Comparison of ENCODE assay signal across 9 cellular contexts in the genomic region with DNA sequence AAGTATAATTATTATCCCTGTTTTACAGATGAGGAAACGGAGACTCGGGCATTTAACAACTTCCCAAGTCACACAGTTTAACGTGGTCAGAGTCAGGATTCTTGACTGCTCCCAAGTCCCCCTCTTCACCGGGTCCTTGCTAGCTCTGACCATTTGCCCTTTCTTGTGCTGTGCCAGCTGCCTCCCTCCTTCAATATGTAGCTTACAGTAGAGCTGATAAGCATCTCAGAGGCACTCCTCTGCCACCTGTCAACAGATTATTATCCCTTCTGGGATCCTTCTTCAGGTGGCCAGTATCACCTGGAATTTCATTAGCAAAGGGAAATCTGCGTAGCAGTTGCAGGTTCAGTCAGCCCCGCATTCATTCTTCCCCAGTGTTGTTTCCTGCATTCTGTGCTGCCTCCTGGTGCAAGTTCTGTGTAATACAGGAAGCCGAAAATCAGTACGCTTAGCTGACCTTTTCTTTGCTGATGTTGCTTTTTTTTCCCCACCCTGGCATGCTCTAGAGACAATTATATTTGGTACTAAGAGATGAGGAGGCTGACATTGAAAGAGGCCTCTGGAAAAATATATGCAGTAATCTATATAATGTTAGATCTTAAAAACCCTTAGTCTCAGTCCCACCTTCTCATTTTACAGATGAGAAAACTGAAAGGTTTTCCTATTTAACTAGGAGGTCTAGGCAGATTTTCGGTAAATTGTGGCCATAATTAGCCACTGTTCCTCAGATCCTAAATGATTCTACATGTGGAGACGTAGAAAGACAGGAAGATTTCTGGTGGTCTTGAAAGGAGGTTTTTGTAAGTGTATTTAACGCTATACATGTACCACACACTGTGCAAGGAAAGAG. TPM values are rescaled to one million over a fixed set of nuclear protein-coding genes. Genes with fewer than 3 reads are reported as not detected.
DNase-seq lines count a peak whose midpoint lies in the region; ATAC-seq and TF ChIP-seq lines count a peak whose summit lies in the region.
"Had no signal": no experiment of that assay in that cellular context is flagged by ENCODE, and none has a peak within 500 bp of the region (broad histone marks: within the 10 kb centered on the region; RNA-seq: fewer than 3 reads in every experiment).

No MANE protein-coding gene starts in this region.

- H3K27me3 ChIP-seq in CD8-positive, alpha-beta memory T cell (ENCODE audit: insufficient read depth, low read length, poor library complexity, severe bottlenecking): no peaks in the 10 kb centered on the region
- no peaks in the 10 kb centered on the region for H3K27me3 ChIP-seq in mucosa of stomach (ENCODE audit: control insufficient read depth, insufficient read depth, low read length)
- H3K27me3 ChIP-seq: SJSA1 had no signal

- no peaks in the 10 kb centered on the region for H3K9me3 Mint-ChIP-seq in CD8-positive, alpha-beta memory T cell
- H3K9me3 Mint-ChIP-seq in endothelial cell (ENCODE audit: unreplicated experiment) (no peaks in the 10 kb centered on the region), type B pancreatic cell (no peaks in the 10 kb centered on the region)

- H3K4me3 ChIP-seq in CD8-positive, alpha-beta memory T cell (ENCODE audit: low read length): no peak overlapping the region
- no peak overlapping the region for H3K4me3 ChIP-seq in mucosa of stomach (ENCODE audit: low read length)
- H3K4me3 ChIP-seq: SJSA1 had no signal

- TF ChIP-seq CTCF in endothelial cell (IDR thresholded peaks at IDR 0.05; ENCODE audit: unreplicated experiment) (peak; percentile 54), type B pancreatic cell (conservative IDR thresholded peaks at IDR 0.05) (peak; percentile 82)

- H3K27ac Mint-ChIP-seq in CD8-positive, alpha-beta memory T cell: peak overlapping the region in 2 of 8 donors; percentile 56 to 93
- H3K27ac Mint-ChIP-seq in endothelial cell (ENCODE audit: unreplicated experiment) (peak overlapping the region; percentile 1), type B pancreatic cell (no peak overlapping the region)

- no peaks in the 10 kb centered on the region for H3K9me3 ChIP-seq in CD8-positive, alpha-beta memory T cell (ENCODE audit: low read length)
- H3K9me3 ChIP-seq in mucosa of stomach (ENCODE audit: control insufficient read depth, low read length): no peaks in the 10 kb centered on the region
- H3K9me3 ChIP-seq: SJSA1 had no signal

- peaks cover 2 to 5% (median 5%) of the 10 kb centered on the region in 3 donors for H3K4me1 Mint-ChIP-seq in CD8-positive, alpha-beta memory T cell
- H3K4me1 Mint-ChIP-seq in endothelial cell (ENCODE audit: unreplicated experiment) (peaks cover 49% of the 10 kb centered on the region), type B pancreatic cell (ENCODE audit: unreplicated experiment) (peaks cover 6% of the 10 kb centered on the region)

- H3K27ac ChIP-seq in CD8-positive, alpha-beta memory T cell (ENCODE audit: low read depth, low read length): no peak overlapping the region
- H3K27ac ChIP-seq: SJSA1 had no signal

- no peak overlapping the region for H3K4me3 Mint-ChIP-seq in CD8-positive, alpha-beta memory T cell
- no peak overlapping the region for H3K4me3 Mint-ChIP-seq in endothelial cell (ENCODE audit: unreplicated experiment)
- no peak overlapping the region for H3K4me3 Mint-ChIP-seq in type B pancreatic cell

- H3K36me3 Mint-ChIP-seq in CD8-positive, alpha-beta memory T cell: peaks cover 0 to 71% (median 14%) of the 10 kb centered on the region in 3 donors
- H3K36me3 Mint-ChIP-seq in endothelial cell (ENCODE audit: low read depth, unreplicated experiment) (peaks cover 46% of the 10 kb centered on the region), type B pancreatic cell (peaks cover 4% of the 10 kb centered on the region)

- no peaks in the 10 kb centered on the region for H3K4me1 ChIP-seq in CD8-positive, alpha-beta memory T cell (ENCODE audit: insufficient read depth, low read length)
- H3K4me1 ChIP-seq in mucosa of stomach (ENCODE audit: control insufficient read depth, insufficient read depth, low read length): peaks cover 3% of the 10 kb centered on the region
- H3K4me1 ChIP-seq: SJSA1 had no signal

- H3K9ac ChIP-seq in mucosa of stomach (ENCODE audit: low read length): peak overlapping the region; percentile 31

- H3K36me3 ChIP-seq in CD8-positive, alpha-beta memory T cell (ENCODE audit: insufficient read depth, low read length): peaks cover 2% of the 10 kb centered on the region
- H3K36me3 ChIP-seq in mucosa of stomach (ENCODE audit: control insufficient read depth, insufficient read depth, low read length): no peaks in the 10 kb centered on the region
- H3K36me3 ChIP-seq: SJSA1 had no signal

- ATAC-seq in GM19452 (IDR thresholded peaks at IDR 0.05; ENCODE audit: unreplicated experiment): peak; percentile 67
- ATAC-seq in HG03135 (IDR thresholded peaks at IDR 0.05; ENCODE audit: unreplicated experiment): no peak

- peak; percentile 8 to 57 (median 30) for DNase-seq in CD8-positive, alpha-beta memory T cell
- peak; percentile 85 for DNase-seq in NCI-H2171 treated with DMSO at 0.1 percent for 48 hours (lab: John Stamatoyannopoulos, UW)
- DNase-seq in activated CD4-positive, alpha-beta T cell treated with anti-CD3 and anti-CD28 coated beads for 48 hours: peak; percentile 54
- peak; percentile 71 for DNase-seq in endothelial cell (ENCODE audit: low spot score)
- no peak for DNase-seq in type B pancreatic cell (ENCODE audit: extremely low spot score, unreplicated experiment)

- no peaks in the 10 kb centered on the region for H3K27me3 Mint-ChIP-seq in CD8-positive, alpha-beta memory T cell
- H3K27me3 Mint-ChIP-seq in endothelial cell (ENCODE audit: unreplicated experiment) (peaks cover 1% of the 10 kb centered on the region), type B pancreatic cell (no peaks in the 10 kb centered on the region)

- CTCF ChIA-PET in CD8-positive, alpha-beta memory T cell (lab: Charles Lee): interaction anchor here (0.6 to 4.3 kb wide), 27 partner anchors 9 to 165 kb away, joined by 3 to 97 read pairs (median 6); a partner anchor contains a TSS

- POLR2A ChIA-PET in CD8-positive, alpha-beta memory T cell (lab: Charles Lee): interaction anchor here (0.7 to 1.2 kb wide), 2 partner anchors 39 to 126 kb away, joined by 3 to 5 read pairs; no protein-coding TSS in a partner anchor

RNA-seq across cellular contexts. Expression of a gene that starts 24.8 kb away (rescaled TPM):
- 10 to 100 TPM in 1 of 2 experiments, 1 to 10 TPM in 1; 8.6 to 10.0 TPM for total RNA-seq in CD8-positive, alpha-beta memory T cell
- 3.1 TPM for polyA plus RNA-seq in CD8-positive, alpha-beta memory T cell
- total RNA-seq in endothelial cell (ENCODE audit: unreplicated experiment) (118 TPM), type B pancreatic cell (ENCODE audit: low replicate concordance) (6.7 and 8.3 TPM in 2 replicates)

RNA-seq across cellular contexts. Expression of a gene that starts 38.7 kb away (rescaled TPM):
- total RNA-seq in CD8-positive, alpha-beta memory T cell: 10 to 100 TPM; 25.1 TPM
- 70.5 TPM for polyA plus RNA-seq in CD8-positive, alpha-beta memory T cell
- 14.5 TPM for total RNA-seq in endothelial cell (ENCODE audit: unreplicated experiment)
- total RNA-seq in type B pancreatic cell (ENCODE audit: low replicate concordance): 3.9 and 6.2 TPM in 2 replicates

RNA-seq across cellular contexts. Expression of a gene that starts 53.3 kb away (rescaled TPM):
- total RNA-seq in CD8-positive, alpha-beta memory T cell: 10 to 100 TPM; 52.6 to 54.0 TPM
- 34.0 TPM for polyA plus RNA-seq in CD8-positive, alpha-beta memory T cell
- total RNA-seq in endothelial cell (ENCODE audit: unreplicated experiment): 51.0 TPM
- total RNA-seq in type B pancreatic cell (ENCODE audit: low replicate concordance): 49.0 and 83.2 TPM in 2 replicates

Comparison
In these comparisons a context has a peak if more than half of its experiments do, and no peak if none do; other contexts are left out.
1. RNA of a gene that starts 24.8 kb away (total RNA-seq): 118 TPM in endothelial cell (single experiment); 8.6 to 10.0 TPM in CD8-positive, alpha-beta memory T cell and 6.7 to 8.3 TPM in type B pancreatic cell; every median in the first group is over 10 times any median in the second.